8 cellular contexts compared by ENCODE assay signal in the genomic region with DNA sequence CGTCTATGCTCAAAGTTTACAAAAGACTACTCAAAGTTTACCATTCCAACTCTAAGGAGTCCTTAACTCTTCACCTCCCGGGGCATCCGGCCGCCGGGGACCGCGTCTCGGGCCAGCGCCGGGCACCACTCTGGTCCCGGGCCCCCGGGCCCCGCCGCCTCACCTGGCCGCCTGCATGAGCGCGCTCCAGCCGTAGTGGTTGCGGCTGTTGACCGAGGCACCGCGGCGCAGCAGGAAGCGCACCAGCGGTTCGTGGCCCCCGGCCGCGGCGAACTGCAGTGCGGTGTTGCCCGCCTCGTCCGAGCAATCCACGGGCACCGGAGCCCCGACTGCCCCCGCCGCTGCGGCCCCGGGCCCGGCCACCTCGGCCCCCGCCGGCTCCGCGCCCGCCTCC. TPM values are rescaled to one million over a fixed set of nuclear protein-coding genes. Genes with fewer than 3 reads are reported as not detected.
DNase-seq lines count a peak whose midpoint lies in the region; ATAC-seq, FAIRE-seq and TF ChIP-seq lines count a peak whose summit lies in the region.

No MANE protein-coding gene starts in this region.

- H3K4me3 ChIP-seq in GM23248 (peak overlapping the region; percentile 82), MM.1S (ENCODE audit: low read length) (peak overlapping the region; percentile 77), GM12878 (peak overlapping the region; percentile 61)

- no peak for FAIRE-seq in GM12878 (lab: Jason Lieb, UNC)

- TF ChIP-seq RAD21 in GM12878 (IDR thresholded peaks at IDR 0.05; ENCODE audit: insufficient read depth, low read depth, low read length): no peak

- H2AFZ ChIP-seq in GM23248 (peak overlapping the region; percentile 64), MM.1S (ENCODE audit: low read length) (peak overlapping the region; percentile 58), GM12878 (ENCODE audit: control insufficient read depth, low read depth, low read length) (no peak overlapping the region)

- no peaks in the 10 kb centered on the region for H3K27me3 Mint-ChIP-seq in stimulated activated naive CD8-positive, alpha-beta T cell treated with anti-CD3 and anti-CD28 coated beads, Interleukin-15, Interleukin-2, amounts not matched to agents 100 ng/mL and 50 ng/mL, for 24 hours

- ATAC-seq in GM12878: peak; percentile 25
- ATAC-seq in left colon: peak; percentile 43

- no peak for TF ChIP-seq EP300 in GM12878 (IDR thresholded peaks at IDR 0.05; ENCODE audit: borderline replicate concordance in 1 of 2, control insufficient read depth in 1 of 2, low read depth in 2 of 2, low read length in 2 of 2)

- 2% methylated on average over 16 to 47 of the region's 48 CpGs for WGBS in GM23248 (ENCODE audit: low coverage in 1 of 2, low lambda C conversion rate in 2 of 2, missing lambda C conversion rate in 2 of 2), 2 experiments
- WGBS in GM12878 (ENCODE audit: insufficient coverage, insufficient replicate concordance, low lambda C conversion rate, missing lambda C conversion rate): under 1% methylated on average over 32 of the region's 48 CpGs

- no peak for TF ChIP-seq CTCF in GM10266 (IDR thresholded peaks at IDR 0.05; ENCODE audit: control insufficient read depth, insufficient read depth, low read depth, missing control alignments)
- TF ChIP-seq CTCF in MM.1S (IDR thresholded peaks at IDR 0.05; ENCODE audit: low read length): no peak
- no peak for TF ChIP-seq CTCF in GM12878 (IDR thresholded peaks at IDR 0.05 in 2 of 3, conservative IDR thresholded peaks at IDR 0.05 in 1 of 3; ENCODE audit: control insufficient read depth in 2 of 3, extremely low read depth in 1 of 3, insufficient read depth in 1 of 3, low read depth in 3 of 3, low read length in 3 of 3)

- H3K4me3 Mint-ChIP-seq in stimulated activated naive CD8-positive, alpha-beta T cell treated with anti-CD3 and anti-CD28 coated beads, Interleukin-15, Interleukin-2, amounts not matched to agents 100 ng/mL and 50 ng/mL, for 24 hours: peak overlapping the region; percentile 85

- DNase-seq in GM10266 (ENCODE audit: extremely low spot score): peak; percentile 58
- DNase-seq in GM23248: peak; percentile 53
- DNase-seq in MM.1S: peak; percentile 23
- DNase-seq in GM12878 (ENCODE audit: low read depth, low spot score): no peak
- DNase-seq in left colon: peak in 1 of 2 donors; percentile 62
- no peak for DNase-seq in epidermal melanocyte (ENCODE audit: insufficient read length, low spot score)
- DNase-seq in SIG-M5 treated with dmso at 0.1 percent for 504 hours (lab: John Stamatoyannopoulos, UW; ENCODE audit: unreplicated experiment): no peak

- H3K4me1 ChIP-seq in GM23248 (ENCODE audit: insufficient read depth) (peaks cover 15% of the 10 kb centered on the region), MM.1S (ENCODE audit: low read length) (peaks cover 6% of the 10 kb centered on the region; the same call in 1 of the 2 replicates), GM12878 (ENCODE audit: control insufficient read depth, insufficient read depth, low read length) (peaks cover 2% of the 10 kb centered on the region; the same call in 1 of the 2 replicates)

- peaks cover 9% of the 10 kb centered on the region for H3K36me3 Mint-ChIP-seq in stimulated activated naive CD8-positive, alpha-beta T cell treated with anti-CD3 and anti-CD28 coated beads, Interleukin-15, Interleukin-2, amounts not matched to agents 100 ng/mL and 50 ng/mL, for 24 hours (ENCODE audit: low read depth)

- no peak overlapping the region for H3K27ac Mint-ChIP-seq in stimulated activated naive CD8-positive, alpha-beta T cell treated with anti-CD3 and anti-CD28 coated beads, Interleukin-15, Interleukin-2, amounts not matched to agents 100 ng/mL and 50 ng/mL, for 24 hours

- H3K27me3 ChIP-seq in GM23248 (replicated peaks; ENCODE audit: insufficient read depth) (no peaks in the 10 kb centered on the region), MM.1S (replicated peaks; ENCODE audit: insufficient read depth, low read length) (peaks cover 5% of the 10 kb centered on the region), GM12878 (replicated peaks in 1 of 2; ENCODE audit: control insufficient read depth in 2 of 2, insufficient read depth in 2 of 2, low read length in 1 of 2) (peaks cover 0 to 2% of the 10 kb centered on the region in 2 experiments; a peak in 1 of 4 replicates)

- peaks cover 40% of the 10 kb centered on the region for H3K79me2 ChIP-seq in GM23248 (ENCODE audit: insufficient read depth)
- H3K79me2 ChIP-seq in MM.1S (ENCODE audit: low read length): peaks cover 8% of the 10 kb centered on the region; the same call in 1 of the 2 replicates
- H3K79me2 ChIP-seq in GM12878 (ENCODE audit: control insufficient read depth, insufficient read depth, low read length): no peaks in the 10 kb centered on the region

- H3K27ac ChIP-seq in GM23248 (0 out of 2 replicates have a peak overlapping the region, but pooled peaks have one; percentile 13), MM.1S (ENCODE audit: low read length) (no peak overlapping the region), GM12878 (ENCODE audit: control insufficient read depth, insufficient read depth) (no peak overlapping the region)

- POLR2A ChIA-PET in GM12878 (lab: Charles Lee): no interaction called here

- BruUV-seq in GM12878 (replicated peaks; lab: Mats Ljungman, UMichigan): no TSS peak

- intact Hi-C loops in GM12878 (cut with micrococcal nuclease; ENCODE audit: unreplicated experiment): no loop called here
- intact Hi-C loops in left colon (cut with DNase I, micrococcal nuclease): no loop called here

- peaks cover 27% of the 10 kb centered on the region for H3K4me1 Mint-ChIP-seq in stimulated activated naive CD8-positive, alpha-beta T cell treated with anti-CD3 and anti-CD28 coated beads, Interleukin-15, Interleukin-2, amounts not matched to agents 100 ng/mL and 50 ng/mL, for 24 hours (ENCODE audit: low read depth)

- in situ Hi-C loops in GM23248 (cut with MboI) (no loop called here), GM12878 (cut with MboI) (loop anchor here (25.0 kb wide), 1 partner anchor 734 kb away; the partner anchor contains the start of gene NANS)

- H3K36me3 ChIP-seq in GM23248 (ENCODE audit: low read depth): no peaks in the 10 kb centered on the region
- H3K36me3 ChIP-seq in MM.1S (replicated peaks; ENCODE audit: insufficient read depth, low read length): no peaks in the 10 kb centered on the region
- no peaks in the 10 kb centered on the region for H3K36me3 ChIP-seq in GM12878 (ENCODE audit: control insufficient read depth in 2 of 2, insufficient read depth in 2 of 2, low read length in 1 of 2)

- H3K4me2 ChIP-seq in GM23248 (ENCODE audit: unreplicated experiment) (peak overlapping the region; percentile 99), MM.1S (ENCODE audit: low read depth, low read length) (peak overlapping the region; percentile 98), GM12878 (ENCODE audit: control insufficient read depth, insufficient read depth) (peak overlapping the region; percentile 69)

- RAD21 ChIA-PET in GM12878 (lab: Charles Lee; ENCODE audit: unreplicated experiment): no interaction called here

- 0 out of 2 replicates have a peak, but pooled peaks cover 9% of the 10 kb centered on the region for H3F3A ChIP-seq in GM23248 (ENCODE audit: insufficient read depth)
- no peaks in the 10 kb centered on the region for H3F3A ChIP-seq in MM.1S (ENCODE audit: insufficient read depth, low read length)

- H3K9me3 Mint-ChIP-seq in stimulated activated naive CD8-positive, alpha-beta T cell treated with anti-CD3 and anti-CD28 coated beads, Interleukin-15, Interleukin-2, amounts not matched to agents 100 ng/mL and 50 ng/mL, for 24 hours: peaks cover 7% of the 10 kb centered on the region

- no peaks in the 10 kb centered on the region for H4K20me1 ChIP-seq in GM23248 (ENCODE audit: insufficient read depth)
- no peaks in the 10 kb centered on the region for H4K20me1 ChIP-seq in MM.1S (ENCODE audit: insufficient read depth, low read length)
- H4K20me1 ChIP-seq in GM12878 (ENCODE audit: control insufficient read depth, insufficient read depth): no peaks in the 10 kb centered on the region

- H3K9me3 ChIP-seq in GM23248 (ENCODE audit: low read depth): peaks cover 3% of the 10 kb centered on the region
- H3K9me3 ChIP-seq in MM.1S (replicated peaks; ENCODE audit: insufficient read depth, low read length): no peaks in the 10 kb centered on the region
- peaks cover 2% of the 10 kb centered on the region; the same call in 2 of the 3 replicates for H3K9me3 ChIP-seq in GM12878 (replicated peaks; ENCODE audit: control insufficient read depth, insufficient read depth, low read length)

- SMC1A ChIA-PET in GM12878 (lab: Charles Lee; ENCODE audit: uncharacterized antibody, unreplicated experiment): no interaction called here

- CTCF ChIA-PET in GM12878 (lab: Yijun Ruan, JAX): interaction anchor here (1.3 kb wide), 1 partner anchor 12 kb away, joined by 3 read pairs; the partner anchor contains the start of gene GALNT12

- H3K9ac ChIP-seq in GM23248 (peak overlapping the region; percentile 75), MM.1S (ENCODE audit: low read length) (peak overlapping the region; percentile 55; the same call in 1 of the 2 replicates), GM12878 (ENCODE audit: control insufficient read depth, insufficient read depth, low read length) (peak overlapping the region; percentile 12; the same call in 1 of the 2 replicates)

- H3K9me2 ChIP-seq in GM23248 (ENCODE audit: insufficient read depth) (no peaks in the 10 kb centered on the region), MM.1S (replicated peaks; ENCODE audit: insufficient read depth, low read length) (no peaks in the 10 kb centered on the region)

- no peak for TF ChIP-seq POLR2A in GM12878 (IDR thresholded peaks at IDR 0.05; ENCODE audit: low read depth, low read length)

RNA-seq across cellular contexts. Expression of gene ANKS6, which starts 0.4 kb away (rescaled TPM):
- total RNA-seq in GM23248 (2014; rRNA removed; shearing (Covaris generic)): 14.4 and 26.4 TPM in 2 replicates
- polyA plus RNA-seq in GM23248 (2016; fragmentation: Nextera tagmentation; extraction: Ambion mirVana): 6.1 and 7.1 TPM in 2 replicates
- 6.1 and 9.1 TPM in 2 replicates for total RNA-seq in GM12878 (2013; cell fraction: nucleolus; rRNA removed)
- total RNA-seq in GM12878 (2014; rRNA removed): 7.2 and 8.9 TPM in 2 replicates
- 6.4 and 8.0 TPM in 2 replicates for total RNA-seq in GM12878 (2014; rRNA removed; fragmentation: Illumina TruSeq; extraction: Trizol)
- total RNA-seq in GM12878 (2021): 16.2 and 16.3 TPM in 2 replicates
- polyA plus RNA-seq in GM12878 (2011; ENCODE audit: low read depth): 1.6 TPM
- polyA plus RNA-seq in GM12878 (2011; rRNA removed): 3.4 and 5.1 TPM in 2 replicates
- 5.9 and 8.9 TPM in 2 replicates for polyA plus RNA-seq in GM12878 (2011; cell fraction: cytosol; rRNA removed)
- polyA plus RNA-seq in GM12878 (2011; cell fraction: nucleus; rRNA removed): 10.6 and 14.9 TPM in 2 replicates
- polyA plus RNA-seq in GM12878 (2012): 3.5 TPM in 2 replicates
- polyA plus RNA-seq in GM12878 (2014; fragmentation: Illumina TruSeq; extraction: Trizol): 6.6 and 7.0 TPM in 2 replicates
- 1 to 10 TPM; 2.3 to 3.0 TPM for polyA plus RNA-seq in GM12878 (2014; fragmentation: Nextera tagmentation; extraction: Ambion mirVana)
- polyA plus RNA-seq in GM12878 (2014; rRNA removed): 11.0 and 11.1 TPM in 2 replicates
- polyA plus RNA-seq in GM12878 (2016; fragmentation: Nextera tagmentation; extraction: Ambion mirVana): 1 to 10 TPM; 2.0 to 5.2 TPM
- polyA minus RNA-seq in GM12878 (2011; rRNA and poly(A)+ RNA removed): 1.9 and 5.0 TPM in 2 replicates
- polyA minus RNA-seq in GM12878 (2011; cell fraction: cytosol; rRNA and poly(A)+ RNA removed): 2.4 and 2.9 TPM in 2 replicates
- 2.9 and 4.8 TPM in 2 replicates for polyA minus RNA-seq in GM12878 (2011; cell fraction: nucleus; rRNA and poly(A)+ RNA removed)
- 10 to 100 TPM; 15.9 to 28.4 TPM for total RNA-seq in left colon

RNA-seq across cellular contexts. Expression of gene GALNT12, which starts 11.5 kb away (rescaled TPM):
- total RNA-seq in GM23248 (2014; rRNA removed; shearing (Covaris generic)): 7.8 and 10.1 TPM in 2 replicates
- polyA plus RNA-seq in GM23248 (2016; fragmentation: Nextera tagmentation; extraction: Ambion mirVana) (0.74 and 1.5 TPM in 2 replicates), GM12878 (2011; rRNA removed) (2.3 and 3.1 TPM in 2 replicates), GM12878 (2014; fragmentation: Illumina TruSeq; extraction: Trizol) (4.3 and 5.8 TPM in 2 replicates), GM12878 (2014; fragmentation: Nextera tagmentation; extraction: Ambion mirVana) (1 to 10 TPM; 1.6 to 2.6 TPM), GM12878 (2014; rRNA removed) (4.6 and 5.0 TPM in 2 replicates), GM12878 (2016; fragmentation: Nextera tagmentation; extraction: Ambion mirVana) (under 1 TPM; 0.13 to 0.56 TPM)
- 8.1 and 10.0 TPM in 2 replicates for total RNA-seq in GM12878 (2013; cell fraction: nucleolus; rRNA removed)
- total RNA-seq in GM12878 (2014; rRNA removed) (5.0 and 5.3 TPM in 2 replicates), GM12878 (2014; rRNA removed; fragmentation: Illumina TruSeq; extraction: Trizol) (3.5 and 3.8 TPM in 2 replicates), GM12878 (2021) (4.0 and 4.4 TPM in 2 replicates), left colon (100 to 1,000 TPM; 115 to 156 TPM)
- polyA plus RNA-seq in GM12878 (2011; ENCODE audit: low read depth): 1.3 TPM
- 1.0 and 1.1 TPM in 2 replicates for polyA plus RNA-seq in GM12878 (2011; cell fraction: cytosol; rRNA removed)
- 3.0 and 4.4 TPM in 2 replicates for polyA plus RNA-seq in GM12878 (2011; cell fraction: nucleus; rRNA removed)
- 1.4 and 2.1 TPM in 2 replicates for polyA plus RNA-seq in GM12878 (2012)
- 0.62 and 1.0 TPM in 2 replicates for polyA minus RNA-seq in GM12878 (2011; rRNA and poly(A)+ RNA removed)
- 1.7 TPM in 1 of 2 replicates, not detected in the other for polyA minus RNA-seq in GM12878 (2011; cell fraction: cytosol; rRNA and poly(A)+ RNA removed)
- 0.36 and 0.67 TPM in 2 replicates for polyA minus RNA-seq in GM12878 (2011; cell fraction: nucleus; rRNA and poly(A)+ RNA removed)

Comparison
In these comparisons a context has a peak if more than half of its experiments do, and no peak if none do; other contexts are left out.
1. DNase-seq: peak in GM10266 (single experiment), GM23248 (single experiment) and MM.1S (single experiment); none in GM12878 (single experiment), epidermal melanocyte (single experiment) and SIG-M5 treated with dmso at 0.1 percent for 504 hours (single experiment).
2. H3K9ac ChIP-seq: peak in every context shown above with its lines; median percentile 75 in GM23248; 55 in MM.1S; 12 in GM12878.
3. RNA of gene GALNT12, which starts 11.5 kb away (total RNA-seq): 115 to 156 TPM in left colon; 7.8 to 10.1 TPM in GM23248 and 3.5 to 10.0 TPM in GM12878; every median in the first group is over 10 times any median in the second.
4. Peak in every context shown above with its lines, with median percentiles within 50 percentile points of each other: H3K4me2 ChIP-seq and H3K4me3 ChIP-seq.